In the genomic region with DNA sequence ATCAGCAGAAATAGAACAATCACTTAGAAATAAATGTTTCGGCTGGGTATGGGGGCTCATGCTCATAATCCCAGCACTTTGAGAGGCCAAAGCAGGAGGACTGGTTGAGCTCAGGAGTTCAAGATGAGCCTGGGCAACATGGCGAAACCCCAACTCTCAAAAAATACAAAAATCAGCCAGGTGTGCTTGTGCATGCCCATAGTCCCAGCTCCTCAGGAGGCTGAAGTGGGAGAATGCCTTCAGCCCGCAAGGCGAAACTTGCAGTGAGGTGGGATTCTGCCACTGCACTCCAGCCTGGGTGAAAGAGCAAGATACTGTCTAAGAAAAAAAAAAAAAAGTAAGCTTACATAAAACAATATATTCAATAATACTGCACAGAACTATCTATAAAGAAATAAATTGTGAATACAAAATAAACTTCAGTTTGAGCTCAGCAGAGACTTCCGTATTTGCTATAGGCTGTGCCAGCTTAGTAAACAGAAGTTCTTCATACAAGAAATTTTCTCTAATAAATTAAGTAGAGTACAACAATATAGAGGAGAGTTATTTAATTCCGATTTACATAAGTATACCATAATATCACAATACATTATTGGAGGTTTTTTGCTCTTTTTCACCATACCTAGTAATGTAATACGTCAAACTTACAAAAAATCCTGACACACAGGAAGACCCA, we compare ENCODE assay signal across 8 cellular contexts. TPM values are rescaled to one million over a fixed set of nuclear protein-coding genes. Genes with fewer than 3 reads are reported as not detected.
DNase-seq lines count a peak whose midpoint lies in the region; ATAC-seq, FAIRE-seq and TF ChIP-seq lines count a peak whose summit lies in the region.

No MANE protein-coding gene starts in this region.

- H3K4me3 ChIP-seq in GM12878 (no peak overlapping the region), rectal smooth muscle tissue (ENCODE audit: low read length) (peak overlapping the region; percentile 36), testis (no peak overlapping the region)

- ATAC-seq in GM18868 (IDR thresholded peaks at IDR 0.05; ENCODE audit: unreplicated experiment) = peak; percentile 14
- ATAC-seq in HG03378 (IDR thresholded peaks at IDR 0.05; ENCODE audit: unreplicated experiment) = peak; percentile 20
- ATAC-seq in GM12878 = peak; percentile 46

- TF ChIP-seq CTCF in GM12878 (IDR thresholded peaks at IDR 0.05 in 2 of 3, conservative IDR thresholded peaks at IDR 0.05 in 1 of 3; ENCODE audit: control insufficient read depth in 2 of 3, extremely low read depth in 1 of 3, insufficient read depth in 1 of 3, low read depth in 3 of 3, low read length in 3 of 3) (no peak), testis (IDR thresholded peaks at IDR 0.05) (no peak)

- H3K79me2 ChIP-seq in GM12878 (ENCODE audit: control insufficient read depth, insufficient read depth, low read length) = no peaks in the 10 kb centered on the region

- H3K9ac ChIP-seq in GM12878 (ENCODE audit: control insufficient read depth, insufficient read depth, low read length) (no peak overlapping the region), rectal smooth muscle tissue (ENCODE audit: low read length) (no peak overlapping the region)

- no TSS peak for BruUV-seq in GM12878 (replicated peaks; lab: Mats Ljungman, UMichigan)

- CTCF ChIA-PET in GM12878 (lab: Yijun Ruan, JAX) = interaction anchor here (0.6 to 2.0 kb wide), 9 partner anchors 8 to 1632 kb away, joined by 3 to 8 read pairs (median 3); a partner anchor contains a TSS

- peak overlapping the region; percentile 73; the same call in 1 of the 2 replicates for H3K4me2 ChIP-seq in GM12878 (ENCODE audit: control insufficient read depth, insufficient read depth)

- SMC1A ChIA-PET in GM12878 (lab: Charles Lee; ENCODE audit: uncharacterized antibody, unreplicated experiment) = interaction anchor here (0.6 to 1.8 kb wide), 14 partner anchors 10 to 78 kb away, joined by 3 to 6 read pairs (median 4); a partner anchor contains a TSS

- H3K27ac ChIP-seq in GM12878 (ENCODE audit: control insufficient read depth, insufficient read depth) = peak overlapping the region; percentile 76; the same call in 1 of the 2 replicates
- H3K27ac ChIP-seq in rectal smooth muscle tissue (ENCODE audit: low read depth, low read length) = no peak overlapping the region
- no peak overlapping the region for H3K27ac ChIP-seq in testis

- TF ChIP-seq EP300 in GM12878 (IDR thresholded peaks at IDR 0.05; ENCODE audit: borderline replicate concordance in 1 of 2, control insufficient read depth in 1 of 2, low read depth in 2 of 2, low read length in 2 of 2) = no peak

- in situ Hi-C loops in GM12878 (cut with MboI) = no loop called here

- POLR2A ChIA-PET in GM12878 (lab: Charles Lee) = interaction anchor here (0.6 to 1.8 kb wide), 4 partner anchors 12 to 906 kb away, joined by 3 to 6 read pairs (median 3); a partner anchor contains a TSS

- intact Hi-C loops in GM12878 (cut with micrococcal nuclease; ENCODE audit: unreplicated experiment) (no loop called here), testis (cut with DNase I; ENCODE audit: low total_unique reads) (no loop called here)

- peak; percentile 31 for FAIRE-seq in GM12878 (lab: Jason Lieb, UNC)

- H4K20me1 ChIP-seq in GM12878 (ENCODE audit: control insufficient read depth, insufficient read depth) = no peaks in the 10 kb centered on the region

- H3K27me3 ChIP-seq in GM12878 (replicated peaks in 1 of 2; ENCODE audit: control insufficient read depth in 2 of 2, insufficient read depth in 2 of 2, low read length in 1 of 2) (no peaks in the 10 kb centered on the region), rectal smooth muscle tissue (ENCODE audit: control insufficient read depth, insufficient read depth, low read length) (no peaks in the 10 kb centered on the region), testis (no peaks in the 10 kb centered on the region)

- DNase-seq in GM12878 (ENCODE audit: low read depth, low spot score) (no peak), mesenteric fat pad (ENCODE audit: low spot score) (no peak), NCI-H526 (lab: John Stamatoyannopoulos, UW) (no peak), testis (no peak), islet precursor cell (no peak)

- no peak for TF ChIP-seq POLR2A in GM12878 (IDR thresholded peaks at IDR 0.05; ENCODE audit: low read depth, low read length)
- no peak for TF ChIP-seq POLR2A in testis (IDR thresholded peaks at IDR 0.05)

- H3K9me3 ChIP-seq in GM12878 (replicated peaks; ENCODE audit: control insufficient read depth, insufficient read depth, low read length) (no peaks in the 10 kb centered on the region; the same call in 2 of the 3 replicates), testis (no peaks in the 10 kb centered on the region)

- WGBS in GM12878 (ENCODE audit: insufficient coverage, insufficient replicate concordance, low lambda C conversion rate, missing lambda C conversion rate) = 84% methylated on average over 7 of the region's 7 CpGs
- WGBS in testis, 2 donors = 86 to 94% methylated on average over 7 of the region's 7 CpGs

- RAD21 ChIA-PET in GM12878 (lab: Charles Lee; ENCODE audit: unreplicated experiment) = interaction anchor here (0.7 to 1.1 kb wide), 3 partner anchors 16 to 586 kb away, joined by 3 to 4 read pairs (median 4); no protein-coding TSS in a partner anchor

- H3K36me3 ChIP-seq in GM12878 (ENCODE audit: control insufficient read depth in 2 of 2, insufficient read depth in 2 of 2, low read length in 1 of 2) (peaks cover 0 to 12% of the 10 kb centered on the region in 2 experiments; a peak in 2 of 4 replicates), rectal smooth muscle tissue (ENCODE audit: control insufficient read depth, insufficient read depth, low read length) (no peaks in the 10 kb centered on the region), testis (ENCODE audit: low read depth, missing control alignments) (no peaks in the 10 kb centered on the region)

- H3K4me1 ChIP-seq in GM12878 (ENCODE audit: control insufficient read depth, insufficient read depth, low read length) = peaks cover 7% of the 10 kb centered on the region
- H3K4me1 ChIP-seq in rectal smooth muscle tissue (ENCODE audit: control insufficient read depth, insufficient read depth, low read length) = no peaks in the 10 kb centered on the region
- no peaks in the 10 kb centered on the region for H3K4me1 ChIP-seq in testis

- H2AFZ ChIP-seq in GM12878 (ENCODE audit: control insufficient read depth, low read depth, low read length) = peak overlapping the region; percentile 65

- TF ChIP-seq RAD21 in GM12878 (IDR thresholded peaks at IDR 0.05; ENCODE audit: insufficient read depth, low read depth, low read length) = no peak

TF ChIP-seq in GM12878, 131 proteins besides CTCF, POLR2A, EP300 and RAD21:
- TF ChIP-seq ZZZ3 (IDR thresholded peaks at IDR 0.05; ENCODE audit: control insufficient read depth, insufficient read length, low read depth) (no peak), NR2F1 (conservative IDR thresholded peaks at IDR 0.05) (no peak), GATAD2B (conservative IDR thresholded peaks at IDR 0.05; ENCODE audit: low read depth) (no peak)
- TF ChIP-seq, protein P1, sequence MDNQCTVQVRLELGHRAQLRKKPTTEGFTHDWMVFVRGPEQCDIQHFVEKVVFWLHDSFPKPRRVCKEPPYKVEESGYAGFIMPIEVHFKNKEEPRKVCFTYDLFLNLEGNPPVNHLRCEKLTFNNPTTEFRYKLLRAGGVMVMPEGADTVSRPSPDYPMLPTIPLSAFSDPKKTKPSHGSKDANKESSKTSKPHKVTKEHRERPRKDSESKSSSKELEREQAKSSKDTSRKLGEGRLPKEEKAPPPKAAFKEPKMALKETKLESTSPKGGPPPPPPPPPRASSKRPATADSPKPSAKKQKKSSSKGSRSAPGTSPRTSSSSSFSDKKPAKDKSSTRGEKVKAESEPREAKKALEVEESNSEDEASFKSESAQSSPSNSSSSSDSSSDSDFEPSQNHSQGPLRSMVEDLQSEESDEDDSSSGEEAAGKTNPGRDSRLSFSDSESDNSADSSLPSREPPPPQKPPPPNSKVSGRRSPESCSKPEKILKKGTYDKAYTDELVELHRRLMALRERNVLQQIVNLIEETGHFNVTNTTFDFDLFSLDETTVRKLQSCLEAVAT (IDR thresholded peaks at IDR 0.05) = peak; percentile 64; the same call in 1 of the 2 replicates

RNA-seq across cellular contexts. Expression of a gene that starts 43.6 kb away (rescaled TPM):
- 80.4 and 82.4 TPM in 2 replicates for total RNA-seq in GM12878 (2013; cell fraction: nucleolus; rRNA removed)
- total RNA-seq in GM12878 (2014; rRNA removed) (22.5 and 28.4 TPM in 2 replicates), GM12878 (2014; rRNA removed; fragmentation: Illumina TruSeq; extraction: Trizol) (33.1 and 34.0 TPM in 2 replicates), GM12878 (2021) (19.7 and 23.7 TPM in 2 replicates), mesenteric fat pad (11.7 TPM), testis (10 to 100 TPM; 27.8 to 29.7 TPM)
- polyA plus RNA-seq in GM12878 (2011; ENCODE audit: low read depth) = 5.8 TPM
- polyA plus RNA-seq in GM12878 (2011; rRNA removed) (15.9 and 25.3 TPM in 2 replicates), GM12878 (2014; fragmentation: Illumina TruSeq; extraction: Trizol) (22.4 and 34.4 TPM in 2 replicates), GM12878 (2014; fragmentation: Nextera tagmentation; extraction: Ambion mirVana) (10 to 100 TPM in 1 of 2 experiments, 1 to 10 TPM in 1; 9.7 to 13.1 TPM), GM12878 (2014; rRNA removed) (9.1 and 12.7 TPM in 2 replicates), GM12878 (2016; fragmentation: Nextera tagmentation; extraction: Ambion mirVana) (10 to 100 TPM; 20.4 to 21.6 TPM), testis (ENCODE audit: insufficient read depth, low read depth, low replicate concordance) (9.0 TPM)
- 6.7 and 8.0 TPM in 2 replicates for polyA plus RNA-seq in GM12878 (2011; cell fraction: cytosol; rRNA removed)
- polyA plus RNA-seq in GM12878 (2011; cell fraction: nucleus; rRNA removed) = 10.1 and 13.6 TPM in 2 replicates
- polyA plus RNA-seq in GM12878 (2012) = 6.9 and 10.2 TPM in 2 replicates
- 42.3 and 53.0 TPM in 2 replicates for polyA minus RNA-seq in GM12878 (2011; rRNA and poly(A)+ RNA removed)
- polyA minus RNA-seq in GM12878 (2011; cell fraction: cytosol; rRNA and poly(A)+ RNA removed) = 16.4 and 17.9 TPM in 2 replicates
- 35.5 and 46.9 TPM in 2 replicates for polyA minus RNA-seq in GM12878 (2011; cell fraction: nucleus; rRNA and poly(A)+ RNA removed)
